In genomic region chr12:49059385-49060232, GRCh38 we compare ENCODE assay signal across 8 cellular contexts. TPM values are rescaled to one million over a fixed set of nuclear protein-coding genes. Genes with fewer than 3 reads are reported as not detected.
A peak's percentile ranks its signal among the peaks of the same experiment; 100 is the strongest.
DNase-seq lines count a peak whose midpoint lies in the region; ATAC-seq lines count a peak whose summit lies in the region.

No MANE protein-coding gene starts in this region.

- H3K4me1 Mint-ChIP-seq in T-helper 1 cell treated with Interleukin-12 subunit alpha and Interleukin-12 subunit beta and Interleukin-4 antibody, amounts not matched to agents 30 μg/mL and 1 μg/mL, for 36 hours (ENCODE audit: low read depth), result peaks cover 52% of the 10 kb centered on the region
- peaks cover 50 to 67% (median 63%) of the 10 kb centered on the region in 4 donors for H3K4me1 Mint-ChIP-seq in naive thymus-derived CD8-positive, alpha-beta T cell

- ATAC-seq in Right ventricle myocardium superior (ENCODE audit: poor library complexity), result peak; percentile 6
- peak; percentile 17 for ATAC-seq in HG03097 (IDR thresholded peaks at IDR 0.05; ENCODE audit: low FRiP score, unreplicated experiment)
- peak; percentile 17 to 39 for ATAC-seq in naive thymus-derived CD8-positive, alpha-beta T cell

- intact Hi-C loops in Right ventricle myocardium superior (cut with DNase I), result no loop called here
- intact Hi-C loops in cardiac septum (cut with DNase I), result loop anchor here (2.0 to 5.0 kb wide), 2 partner anchors 42 to 71 kb away; partner anchors contain the start of genes PRKAG1 and TUBA1B

- peak overlapping the region; percentile 89 for H3K4me3 Mint-ChIP-seq in T-helper 1 cell treated with Interleukin-12 subunit alpha and Interleukin-12 subunit beta and Interleukin-4 antibody, amounts not matched to agents 30 μg/mL and 1 μg/mL, for 36 hours
- H3K4me3 Mint-ChIP-seq in naive thymus-derived CD8-positive, alpha-beta T cell, result peak overlapping the region; percentile 72 to 95 (median 92)

- DNase-seq in Right ventricle myocardium superior (no peak), cardiac septum (ENCODE audit: low spot score) (no peak), epidermal melanocyte (ENCODE audit: insufficient read length, low spot score) (peak; percentile 22), GF-D8 (lab: John Stamatoyannopoulos, UW) (no peak), NCI-H2196 treated with DMSO at 0.1 percent for 48 hours (lab: John Stamatoyannopoulos, UW; ENCODE audit: unreplicated experiment) (no peak)
- peak in 2 of 10 donors; percentile 26 to 30 for DNase-seq in naive thymus-derived CD8-positive, alpha-beta T cell

- peak overlapping the region; percentile 86 for H3K27ac Mint-ChIP-seq in T-helper 1 cell treated with Interleukin-12 subunit alpha and Interleukin-12 subunit beta and Interleukin-4 antibody, amounts not matched to agents 30 μg/mL and 1 μg/mL, for 36 hours
- peak overlapping the region; percentile 75 to 96 (median 90) for H3K27ac Mint-ChIP-seq in naive thymus-derived CD8-positive, alpha-beta T cell

- H3K27me3 Mint-ChIP-seq in T-helper 1 cell treated with Interleukin-12 subunit alpha and Interleukin-12 subunit beta and Interleukin-4 antibody, amounts not matched to agents 30 μg/mL and 1 μg/mL, for 36 hours (ENCODE audit: low read depth), result no peaks in the 10 kb centered on the region
- H3K27me3 Mint-ChIP-seq in naive thymus-derived CD8-positive, alpha-beta T cell, result no peaks in the 10 kb centered on the region

- H3K9me3 Mint-ChIP-seq in T-helper 1 cell treated with Interleukin-12 subunit alpha and Interleukin-12 subunit beta and Interleukin-4 antibody, amounts not matched to agents 30 μg/mL and 1 μg/mL, for 36 hours, result no peaks in the 10 kb centered on the region
- H3K9me3 Mint-ChIP-seq in naive thymus-derived CD8-positive, alpha-beta T cell, result no peaks in the 10 kb centered on the region

- peaks cover 22% of the 10 kb centered on the region for H3K36me3 Mint-ChIP-seq in T-helper 1 cell treated with Interleukin-12 subunit alpha and Interleukin-12 subunit beta and Interleukin-4 antibody, amounts not matched to agents 30 μg/mL and 1 μg/mL, for 36 hours (ENCODE audit: low read depth)
- peaks cover 0 to 12% (median 5%) of the 10 kb centered on the region in 3 donors for H3K36me3 Mint-ChIP-seq in naive thymus-derived CD8-positive, alpha-beta T cell

- POLR2A ChIA-PET in naive thymus-derived CD8-positive, alpha-beta T cell (lab: Charles Lee), result interaction anchor here (0.7 to 3.3 kb wide), 13 partner anchors 10 to 207 kb away, joined by 3 to 22 read pairs (median 4); partner anchors contain the start of genes DDX23, FKBP11, LMBR1L and RHEBL1

RNA-seq across cellular contexts. Expression of gene KMT2D, which starts 1.0 kb away (rescaled TPM):
- 38.1 TPM for total RNA-seq in Right ventricle myocardium superior
- total RNA-seq in cardiac septum, result 63.8 TPM
- 100 to 1,000 TPM; 130 to 134 TPM for total RNA-seq in naive thymus-derived CD8-positive, alpha-beta T cell
- polyA plus RNA-seq in naive thymus-derived CD8-positive, alpha-beta T cell, result 10 to 100 TPM in 2 of 3 donors, 1 to 10 TPM in 1; 1.5 to 28.5 (median 10.5) TPM

RNA-seq across cellular contexts. Expression of gene RHEBL1, which starts 10.2 kb away (rescaled TPM):
- 0.48 TPM for total RNA-seq in Right ventricle myocardium superior
- 0.38 TPM for total RNA-seq in cardiac septum
- 1 to 10 TPM; 3.6 to 4.3 TPM for total RNA-seq in naive thymus-derived CD8-positive, alpha-beta T cell
- 1 to 10 TPM; 3.0 to 3.6 (median 3.4) TPM for polyA plus RNA-seq in naive thymus-derived CD8-positive, alpha-beta T cell

RNA-seq across cellular contexts. Expression of gene DHH, which starts 35.0 kb away (rescaled TPM):
- 0.32 TPM for total RNA-seq in Right ventricle myocardium superior
- 1.6 TPM for total RNA-seq in cardiac septum
- under 1 TPM; 0.27 to 0.47 TPM for total RNA-seq in naive thymus-derived CD8-positive, alpha-beta T cell
- polyA plus RNA-seq in naive thymus-derived CD8-positive, alpha-beta T cell, result not detected

RNA-seq across cellular contexts. Expression of gene PRKAG1, which starts 41.0 kb away (rescaled TPM):
- total RNA-seq in Right ventricle myocardium superior (92.8 TPM), cardiac septum (80.4 TPM)
- total RNA-seq in naive thymus-derived CD8-positive, alpha-beta T cell, result 10 to 100 TPM; 47.5 to 49.5 TPM
- 10 to 100 TPM; 29.2 to 39.5 (median 33.0) TPM for polyA plus RNA-seq in naive thymus-derived CD8-positive, alpha-beta T cell

RNA-seq across cellular contexts. Expression of gene LMBR1L, which starts 51.0 kb away (rescaled TPM):
- total RNA-seq in Right ventricle myocardium superior (30.0 TPM), cardiac septum (33.3 TPM)
- total RNA-seq in naive thymus-derived CD8-positive, alpha-beta T cell, result 100 to 1,000 TPM; 253 to 270 TPM
- 10 to 100 TPM; 34.0 to 45.8 (median 34.6) TPM for polyA plus RNA-seq in naive thymus-derived CD8-positive, alpha-beta T cell
